Comparison of ENCODE assay signal across 15 cellular contexts in genomic region chr3:71025010-71025409, GRCh38.
DNase-seq lines count a peak whose midpoint lies in the region; ATAC-seq and TF ChIP-seq lines count a peak whose summit lies in the region.
"Had no signal": no experiment of that assay in that cellular context is flagged by ENCODE, and none has a peak within 500 bp of the region (broad histone marks: within the 10 kb centered on the region; RNA-seq: fewer than 3 reads in every experiment).

No MANE protein-coding gene starts in this region.

- H4K20me1 ChIP-seq in PC-3 (ENCODE audit: low read length), result no peaks in the 10 kb centered on the region

- H3K9me3 ChIP-seq in PC-3 (ENCODE audit: low read length) (no peaks in the 10 kb centered on the region), gastroesophageal sphincter (no peaks in the 10 kb centered on the region), BE2C (no peaks in the 10 kb centered on the region)

- H3K27me3 Mint-ChIP-seq in activated CD8-positive, alpha-beta T cell treated with anti-CD3 and anti-CD28 coated beads for 36 hours, result no peaks in the 10 kb centered on the region
- no peaks in the 10 kb centered on the region for H3K27me3 Mint-ChIP-seq in activated CD8-positive, alpha-beta T cell treated with anti-CD3 and anti-CD28 coated beads, Interleukin-2, amount 10 ng/mL, durations not matched to agents 7 days and 5 days (ENCODE audit: low read depth)
- no peaks in the 10 kb centered on the region for H3K27me3 Mint-ChIP-seq in activated T-helper 1 cell treated with anti-CD3 and anti-CD28 coated beads, Interleukin-12 subunit alpha, Interleukin-12 subunit beta, Interleukin-2, Interleukin-4 antibody, amounts not matched to agents 30 ng/mL and 10 ng/mL and 1 ng/mL, durations not matched to agents 14 hours and 24 hours and 36 hours (ENCODE audit: insufficient read depth)

- no peaks in the 10 kb centered on the region for H3F3A ChIP-seq in PC-3 (ENCODE audit: low read length, unreplicated experiment)

- H3K27me3 ChIP-seq in PC-3 (ENCODE audit: low read length), result no peaks in the 10 kb centered on the region
- H3K27me3 ChIP-seq in gastroesophageal sphincter, result no peaks in the 10 kb centered on the region
- no peaks in the 10 kb centered on the region for H3K27me3 ChIP-seq in BE2C

- H3K9me3 Mint-ChIP-seq in activated CD8-positive, alpha-beta T cell treated with anti-CD3 and anti-CD28 coated beads for 36 hours, result no peaks in the 10 kb centered on the region
- no peaks in the 10 kb centered on the region for H3K9me3 Mint-ChIP-seq in activated CD8-positive, alpha-beta T cell treated with anti-CD3 and anti-CD28 coated beads, Interleukin-2, amount 10 ng/mL, durations not matched to agents 7 days and 5 days (ENCODE audit: insufficient read depth)
- H3K9me3 Mint-ChIP-seq in stimulated activated effector memory CD8-positive, alpha-beta T cell treated with anti-CD3 and anti-CD28 coated beads, Interleukin-12 subunit alpha, Interleukin-12 subunit beta, amount 100 ng/mL, for 72 hours, result no peaks in the 10 kb centered on the region
- H3K9me3 Mint-ChIP-seq in activated T-helper 1 cell treated with anti-CD3 and anti-CD28 coated beads, Interleukin-12 subunit alpha, Interleukin-12 subunit beta, Interleukin-2, Interleukin-4 antibody, amounts not matched to agents 30 ng/mL and 10 ng/mL and 1 ng/mL, durations not matched to agents 14 hours and 24 hours and 36 hours, result no peaks in the 10 kb centered on the region

- TF ChIP-seq CTCF in activated CD8-positive, alpha-beta T cell treated with anti-CD3 and anti-CD28 coated beads for 36 hours (IDR thresholded peaks at IDR 0.05), result no peak
- TF ChIP-seq CTCF in PC-3 (conservative IDR thresholded peaks at IDR 0.05; ENCODE audit: low read depth, low read length) (no peak), gastroesophageal sphincter (IDR thresholded peaks at IDR 0.05) (no peak), BE2C (IDR thresholded peaks at IDR 0.05; ENCODE audit: low read depth, low read length) (no peak)

- peaks cover 70% of the 10 kb centered on the region for H3K36me3 Mint-ChIP-seq in activated CD8-positive, alpha-beta T cell treated with anti-CD3 and anti-CD28 coated beads for 36 hours (ENCODE audit: low read depth)
- peaks cover 57% of the 10 kb centered on the region for H3K36me3 Mint-ChIP-seq in activated CD8-positive, alpha-beta T cell treated with anti-CD3 and anti-CD28 coated beads, Interleukin-2, amount 10 ng/mL, durations not matched to agents 7 days and 5 days (ENCODE audit: low read depth)
- H3K36me3 Mint-ChIP-seq in stimulated activated effector memory CD8-positive, alpha-beta T cell treated with anti-CD3 and anti-CD28 coated beads, Interleukin-12 subunit alpha, Interleukin-12 subunit beta, amount 100 ng/mL, for 72 hours, result peaks cover 66% of the 10 kb centered on the region
- H3K36me3 Mint-ChIP-seq in activated T-helper 1 cell treated with anti-CD3 and anti-CD28 coated beads, Interleukin-12 subunit alpha, Interleukin-12 subunit beta, Interleukin-2, Interleukin-4 antibody, amounts not matched to agents 30 ng/mL and 10 ng/mL and 1 ng/mL, durations not matched to agents 14 hours and 24 hours and 36 hours (ENCODE audit: low read depth), result peaks cover 19% of the 10 kb centered on the region

- no peak overlapping the region for H2AFZ ChIP-seq in PC-3 (ENCODE audit: low read length)

- no peak overlapping the region for H3K4me3 Mint-ChIP-seq in activated CD8-positive, alpha-beta T cell treated with anti-CD3 and anti-CD28 coated beads for 36 hours
- H3K4me3 Mint-ChIP-seq in activated CD8-positive, alpha-beta T cell treated with anti-CD3 and anti-CD28 coated beads, Interleukin-2, amount 10 ng/mL, durations not matched to agents 7 days and 5 days, result no peak overlapping the region
- H3K4me3 Mint-ChIP-seq in stimulated activated effector memory CD8-positive, alpha-beta T cell treated with anti-CD3 and anti-CD28 coated beads, Interleukin-12 subunit alpha, Interleukin-12 subunit beta, amount 100 ng/mL, for 72 hours, result no peak overlapping the region
- H3K4me3 Mint-ChIP-seq in activated T-helper 1 cell treated with anti-CD3 and anti-CD28 coated beads, Interleukin-12 subunit alpha, Interleukin-12 subunit beta, Interleukin-2, Interleukin-4 antibody, amounts not matched to agents 30 ng/mL and 10 ng/mL and 1 ng/mL, durations not matched to agents 14 hours and 24 hours and 36 hours, result no peak overlapping the region

- intact Hi-C loops in activated CD8-positive, alpha-beta T cell treated with anti-CD3 and anti-CD28 coated beads for 36 hours (cut with micrococcal nuclease), result no loop called here
- intact Hi-C loops in PC-3 (cut with micrococcal nuclease), result no loop called here
- intact Hi-C loops in activated T-helper 1 cell treated with anti-CD3 and anti-CD28 coated beads, Interleukin-12 subunit alpha, Interleukin-12 subunit beta, Interleukin-2, Interleukin-4 antibody, amounts not matched to agents 30 ng/mL and 10 ng/mL and 1 ng/mL, durations not matched to agents 14 hours and 24 hours and 36 hours (cut with micrococcal nuclease), result no loop called here

- CTCF ChIA-PET in activated CD8-positive, alpha-beta T cell treated with anti-CD3 and anti-CD28 coated beads for 36 hours (lab: Charles Lee), result no interaction called here
- CTCF ChIA-PET in activated CD8-positive, alpha-beta T cell treated with anti-CD3 and anti-CD28 coated beads, Interleukin-2, amount 10 ng/mL, durations not matched to agents 7 days and 5 days (lab: Charles Lee), result no interaction called here
- CTCF ChIA-PET in PC-3 (lab: Charles Lee), result no interaction called here

- no peak for ATAC-seq in activated CD8-positive, alpha-beta T cell treated with anti-CD3 and anti-CD28 coated beads for 36 hours
- ATAC-seq in activated CD8-positive, alpha-beta T cell treated with anti-CD3 and anti-CD28 coated beads, Interleukin-2, amount 10 ng/mL, durations not matched to agents 7 days and 5 days, result no peak
- no peak for ATAC-seq in PC-3
- no peak for ATAC-seq in gastroesophageal sphincter
- ATAC-seq in stimulated activated effector memory CD8-positive, alpha-beta T cell treated with anti-CD3 and anti-CD28 coated beads, Interleukin-12 subunit alpha, Interleukin-12 subunit beta, amount 100 ng/mL, for 72 hours, result no peak
- no peak for ATAC-seq in HG02759 (IDR thresholded peaks at IDR 0.05; ENCODE audit: unreplicated experiment)

- WGBS in gastroesophageal sphincter (ENCODE audit: low coverage in 1 of 2), 2 donors, result 55 to 74% methylated on average over 2 to 8 of the region's 8 CpGs

- no peak overlapping the region for H3K4me3 ChIP-seq in PC-3 (ENCODE audit: low read length)
- H3K4me3 ChIP-seq in gastroesophageal sphincter, result no peak overlapping the region
- H3K4me3 ChIP-seq in BE2C (ENCODE audit: low read depth, low read length), result no peak overlapping the region

- no peaks in the 10 kb centered on the region for H3K9me2 ChIP-seq in PC-3 (replicated peaks; ENCODE audit: low read length)

- H3K27ac ChIP-seq in PC-3 (ENCODE audit: low read length), result peak overlapping the region; percentile 77
- H3K27ac ChIP-seq in gastroesophageal sphincter, result peak overlapping the region; percentile 63 to 75 (median 72)
- H3K27ac ChIP-seq: WERI-Rb-1 had no signal

- H3K9ac ChIP-seq in PC-3 (ENCODE audit: low read length), result peak overlapping the region; percentile 48; the same call in 1 of the 2 replicates

- BruUV-seq in PC-3 (replicated peaks; lab: Mats Ljungman, UMichigan), result no TSS peak

- TF ChIP-seq EP300 in gastroesophageal sphincter (IDR thresholded peaks at IDR 0.05), result no peak

- H3K79me2 ChIP-seq in PC-3 (ENCODE audit: low read length), result 0 out of 2 replicates have a peak, but pooled peaks cover 7% of the 10 kb centered on the region

- POLR2A ChIA-PET in activated CD8-positive, alpha-beta T cell treated with anti-CD3 and anti-CD28 coated beads for 36 hours (lab: Charles Lee), result no interaction called here
- POLR2A ChIA-PET in activated CD8-positive, alpha-beta T cell treated with anti-CD3 and anti-CD28 coated beads, Interleukin-2, amount 10 ng/mL, durations not matched to agents 7 days and 5 days (lab: Charles Lee), result no interaction called here
- POLR2A ChIA-PET in PC-3 (lab: Charles Lee; ENCODE audit: unreplicated experiment), result no interaction called here

- H3K4me1 Mint-ChIP-seq in activated CD8-positive, alpha-beta T cell treated with anti-CD3 and anti-CD28 coated beads for 36 hours (ENCODE audit: low read depth), result peaks cover 68% of the 10 kb centered on the region
- peaks cover 35% of the 10 kb centered on the region for H3K4me1 Mint-ChIP-seq in activated CD8-positive, alpha-beta T cell treated with anti-CD3 and anti-CD28 coated beads, Interleukin-2, amount 10 ng/mL, durations not matched to agents 7 days and 5 days (ENCODE audit: low read depth)
- peaks cover 43% of the 10 kb centered on the region for H3K4me1 Mint-ChIP-seq in stimulated activated effector memory CD8-positive, alpha-beta T cell treated with anti-CD3 and anti-CD28 coated beads, Interleukin-12 subunit alpha, Interleukin-12 subunit beta, amount 100 ng/mL, for 72 hours
- peaks cover 39% of the 10 kb centered on the region for H3K4me1 Mint-ChIP-seq in activated T-helper 1 cell treated with anti-CD3 and anti-CD28 coated beads, Interleukin-12 subunit alpha, Interleukin-12 subunit beta, Interleukin-2, Interleukin-4 antibody, amounts not matched to agents 30 ng/mL and 10 ng/mL and 1 ng/mL, durations not matched to agents 14 hours and 24 hours and 36 hours (ENCODE audit: low read depth)

- H3K36me3 ChIP-seq in PC-3 (ENCODE audit: low read depth, low read length) (no peaks in the 10 kb centered on the region), gastroesophageal sphincter (peaks cover 0 to 17% of the 10 kb centered on the region in 2 donors), BE2C (no peaks in the 10 kb centered on the region)
- H3K36me3 ChIP-seq: WERI-Rb-1 had no signal

- peak overlapping the region; percentile 63 for H3K4me2 ChIP-seq in PC-3 (ENCODE audit: low read length)

- H3K4me1 ChIP-seq in PC-3 (ENCODE audit: insufficient read depth, low read length) (peaks cover 32% of the 10 kb centered on the region), gastroesophageal sphincter (peaks cover 18 to 93% (median 23%) of the 10 kb centered on the region in 3 donors), BE2C (no peaks in the 10 kb centered on the region)

- no peak for DNase-seq in activated CD8-positive, alpha-beta T cell treated with anti-CD3 and anti-CD28 coated beads for 36 hours
- no peak for DNase-seq in activated CD8-positive, alpha-beta T cell treated with anti-CD3 and anti-CD28 coated beads, Interleukin-2, amount 10 ng/mL, durations not matched to agents 7 days and 5 days
- DNase-seq in PC-3 (peak; percentile 60), BE2C (no peak)
- no peak for DNase-seq in stimulated activated effector memory CD8-positive, alpha-beta T cell treated with anti-CD3 and anti-CD28 coated beads, Interleukin-12 subunit alpha, Interleukin-12 subunit beta, amount 100 ng/mL, for 72 hours (ENCODE audit: low spot score in 2 of 2)
- DNase-seq in activated T-helper 1 cell treated with anti-CD3 and anti-CD28 coated beads, Interleukin-12 subunit alpha, Interleukin-12 subunit beta, Interleukin-2, Interleukin-4 antibody, amounts not matched to agents 30 ng/mL and 10 ng/mL and 1 ng/mL, durations not matched to agents 14 hours and 24 hours and 36 hours (ENCODE audit: low spot score), result no peak
- DNase-seq: activated CD8-positive, alpha-beta memory T cell treated with anti-CD3 and anti-CD28 coated beads, Interleukin-2, amount 50 U/mL, for 4 hours; erythroblast; glutamatergic neuron; NCI-H2107; NCI-H748 treated with DMSO at 0.1 percent for 48 hours; stimulated activated CD4-positive, alpha-beta T cell treated with anti-CD3 and anti-CD28 coated beads, Interleukin-4, amount 100 ng/mL, for 24 hours; WERI-Rb-1 had no signal

- TF ChIP-seq POLR2A in gastroesophageal sphincter (IDR thresholded peaks at IDR 0.05), result no peak

- H3K27ac Mint-ChIP-seq in activated CD8-positive, alpha-beta T cell treated with anti-CD3 and anti-CD28 coated beads for 36 hours, result peak overlapping the region; percentile 70
- no peak overlapping the region for H3K27ac Mint-ChIP-seq in activated CD8-positive, alpha-beta T cell treated with anti-CD3 and anti-CD28 coated beads, Interleukin-2, amount 10 ng/mL, durations not matched to agents 7 days and 5 days
- peak overlapping the region; percentile 78 for H3K27ac Mint-ChIP-seq in stimulated activated effector memory CD8-positive, alpha-beta T cell treated with anti-CD3 and anti-CD28 coated beads, Interleukin-12 subunit alpha, Interleukin-12 subunit beta, amount 100 ng/mL, for 72 hours
- H3K27ac Mint-ChIP-seq in activated T-helper 1 cell treated with anti-CD3 and anti-CD28 coated beads, Interleukin-12 subunit alpha, Interleukin-12 subunit beta, Interleukin-2, Interleukin-4 antibody, amounts not matched to agents 30 ng/mL and 10 ng/mL and 1 ng/mL, durations not matched to agents 14 hours and 24 hours and 36 hours, result no peak overlapping the region

Comparison
In these comparisons a context has a peak if more than half of its experiments do, and no peak if none do; other contexts are left out.
1. H3K27ac Mint-ChIP-seq: peak in activated CD8-positive, alpha-beta T cell treated with anti-CD3 and anti-CD28 coated beads for 36 hours (single experiment) and stimulated activated effector memory CD8-positive, alpha-beta T cell treated with anti-CD3 and anti-CD28 coated beads, Interleukin-12 subunit alpha, Interleukin-12 subunit beta, amount 100 ng/mL, for 72 hours (single experiment); none in activated CD8-positive, alpha-beta T cell treated with anti-CD3 and anti-CD28 coated beads, Interleukin-2, amount 10 ng/mL, durations not matched to agents 7 days and 5 days (single experiment) and activated T-helper 1 cell treated with anti-CD3 and anti-CD28 coated beads, Interleukin-12 subunit alpha, Interleukin-12 subunit beta, Interleukin-2, Interleukin-4 antibody, amounts not matched to agents 30 ng/mL and 10 ng/mL and 1 ng/mL, durations not matched to agents 14 hours and 24 hours and 36 hours (single experiment).